Comparison of ENCODE assay signal across 7 cellular contexts in genomic region chr2:231513746-231514224, GRCh38. TPM values are rescaled to one million over a fixed set of nuclear protein-coding genes. Genes with fewer than 3 reads are reported as not detected.
A peak's percentile ranks its signal among the peaks of the same experiment; 100 is the strongest.
DNase-seq lines count a peak whose midpoint lies in the region; ATAC-seq and TF ChIP-seq lines count a peak whose summit lies in the region.

No MANE protein-coding gene starts in this region.

- no peaks in the 10 kb centered on the region for H3K27me3 Mint-ChIP-seq in activated CD8-positive, alpha-beta T cell treated with anti-CD3 and anti-CD28 coated beads for 36 hours
- no peaks in the 10 kb centered on the region for H3K27me3 Mint-ChIP-seq in stimulated activated naive B cell treated with anti-CD40 and anti-IgM and Interleukin-4, amounts not matched to agents 10 μg/mL and 1 μg/mL and 100 μg/mL, for 72 hours

- peaks cover 17% of the 10 kb centered on the region for H3K4me1 Mint-ChIP-seq in activated CD8-positive, alpha-beta T cell treated with anti-CD3 and anti-CD28 coated beads for 36 hours (ENCODE audit: low read depth)
- peaks cover 8 to 18% of the 10 kb centered on the region in 2 donors for H3K4me1 Mint-ChIP-seq in stimulated activated naive B cell treated with anti-CD40 and anti-IgM and Interleukin-4, amounts not matched to agents 10 μg/mL and 1 μg/mL and 100 μg/mL, for 72 hours

- intact Hi-C loops in activated CD8-positive, alpha-beta T cell treated with anti-CD3 and anti-CD28 coated beads for 36 hours (cut with micrococcal nuclease), result loop anchor here (5.0 kb wide), 1 partner anchor 46 kb away; no protein-coding TSS in a partner anchor

- no peaks in the 10 kb centered on the region for H3K9me3 Mint-ChIP-seq in activated CD8-positive, alpha-beta T cell treated with anti-CD3 and anti-CD28 coated beads for 36 hours
- H3K9me3 Mint-ChIP-seq in stimulated activated naive B cell treated with anti-CD40 and anti-IgM and Interleukin-4, amounts not matched to agents 10 μg/mL and 1 μg/mL and 100 μg/mL, for 72 hours, result no peaks in the 10 kb centered on the region

- TF ChIP-seq CTCF in HFF-Myc (IDR thresholded peaks at IDR 0.05; ENCODE audit: low read depth, low read length, missing control alignments), result no peak
- TF ChIP-seq CTCF in activated CD8-positive, alpha-beta T cell treated with anti-CD3 and anti-CD28 coated beads for 36 hours (IDR thresholded peaks at IDR 0.05), result no peak

- H3K4me3 ChIP-seq in HFF-Myc (replicated peaks; ENCODE audit: low read depth, low read length) (peak overlapping the region; percentile 64), iPS-11a (ENCODE audit: low read depth, low read length) (peak overlapping the region; percentile 87)

- no peak for ATAC-seq in activated CD8-positive, alpha-beta T cell treated with anti-CD3 and anti-CD28 coated beads for 36 hours
- ATAC-seq in stimulated activated naive B cell treated with anti-CD40 and anti-IgM and Interleukin-4, amounts not matched to agents 10 μg/mL and 1 μg/mL and 100 μg/mL, for 72 hours (replicated peaks), result no peak
- no peak for ATAC-seq in HG03025 (IDR thresholded peaks at IDR 0.05; ENCODE audit: low FRiP score, unreplicated experiment)

- H3K4me3 Mint-ChIP-seq in activated CD8-positive, alpha-beta T cell treated with anti-CD3 and anti-CD28 coated beads for 36 hours, result peak overlapping the region; percentile 85
- H3K4me3 Mint-ChIP-seq in stimulated activated naive B cell treated with anti-CD40 and anti-IgM and Interleukin-4, amounts not matched to agents 10 μg/mL and 1 μg/mL and 100 μg/mL, for 72 hours, result peak overlapping the region; percentile 88 to 97

- peak overlapping the region; percentile 97 for H3K27ac Mint-ChIP-seq in activated CD8-positive, alpha-beta T cell treated with anti-CD3 and anti-CD28 coated beads for 36 hours
- H3K27ac Mint-ChIP-seq in stimulated activated naive B cell treated with anti-CD40 and anti-IgM and Interleukin-4, amounts not matched to agents 10 μg/mL and 1 μg/mL and 100 μg/mL, for 72 hours, result peak overlapping the region; percentile 99

- DNase-seq in HFF-Myc (ENCODE audit: extremely low read depth, low read depth), result no peak
- no peak for DNase-seq in activated CD8-positive, alpha-beta T cell treated with anti-CD3 and anti-CD28 coated beads for 36 hours
- DNase-seq in stimulated activated naive B cell treated with anti-CD40 and anti-IgM and Interleukin-4, amounts not matched to agents 10 μg/mL and 1 μg/mL and 100 μg/mL, for 72 hours, result no peak
- DNase-seq in NCI-H524 (lab: John Stamatoyannopoulos, UW), result no peak
- no peak for DNase-seq in NCI-H187 (lab: John Stamatoyannopoulos, UW)

- peaks cover 4% of the 10 kb centered on the region for H3K36me3 Mint-ChIP-seq in activated CD8-positive, alpha-beta T cell treated with anti-CD3 and anti-CD28 coated beads for 36 hours (ENCODE audit: low read depth)
- peaks cover 0 to 5% of the 10 kb centered on the region in 2 donors for H3K36me3 Mint-ChIP-seq in stimulated activated naive B cell treated with anti-CD40 and anti-IgM and Interleukin-4, amounts not matched to agents 10 μg/mL and 1 μg/mL and 100 μg/mL, for 72 hours

- POLR2A ChIA-PET in activated CD8-positive, alpha-beta T cell treated with anti-CD3 and anti-CD28 coated beads for 36 hours (lab: Charles Lee), result interaction anchor here (0.6 to 5.4 kb wide), 6 partner anchors 8 to 48 kb away, joined by 3 to 57 read pairs (median 3); partner anchors contain the start of gene NCL

- CTCF ChIA-PET in activated CD8-positive, alpha-beta T cell treated with anti-CD3 and anti-CD28 coated beads for 36 hours (lab: Charles Lee), result interaction anchor here (1.0 to 3.2 kb wide), 6 partner anchors 9 to 98 kb away, joined by 3 to 20 read pairs (median 6); partner anchors contain the start of gene NMUR1

RNA-seq across cellular contexts. Expression of gene NMUR1, which starts 16.5 kb away (rescaled TPM):
- total RNA-seq in activated CD8-positive, alpha-beta T cell treated with anti-CD3 and anti-CD28 coated beads for 36 hours, result under 1 TPM in 1 of 2 experiments, not detected in 1; 0.09 TPM

RNA-seq across cellular contexts. Expression of gene NCL, which starts 49.5 kb away (rescaled TPM):
- 1,000 to 10,000 TPM; 1,312 to 1,361 TPM for total RNA-seq in activated CD8-positive, alpha-beta T cell treated with anti-CD3 and anti-CD28 coated beads for 36 hours
